ENCODE assay signal across 31 cellular contexts in the genomic region with DNA sequence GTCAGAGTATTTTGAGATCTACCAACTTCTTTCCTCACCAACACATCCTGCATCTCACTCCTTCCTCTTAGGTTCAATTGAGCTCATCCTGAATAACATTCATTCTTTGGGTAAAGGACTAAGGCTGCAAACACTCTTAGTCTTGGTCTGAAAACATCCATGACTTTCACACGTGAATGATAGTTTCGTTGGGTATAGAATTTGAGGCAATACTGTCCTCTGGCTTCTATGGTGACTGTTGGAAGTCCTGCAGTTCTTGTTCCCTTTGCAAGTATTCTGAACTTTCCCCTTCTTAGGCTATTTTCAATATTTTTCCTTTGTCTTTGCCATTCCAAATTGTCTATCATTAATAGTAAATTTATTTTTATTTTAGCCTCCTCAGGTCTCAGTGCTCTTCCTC.
DNase-seq lines count a peak whose midpoint lies in the region; ATAC-seq, FAIRE-seq and TF ChIP-seq lines count a peak whose summit lies in the region.
"Had no signal": no experiment of that assay in that cellular context is flagged by ENCODE, and none has a peak within 500 bp of the region (broad histone marks: within the 10 kb centered on the region; RNA-seq: fewer than 3 reads in every experiment).

No MANE protein-coding gene starts in this region.

- no peak overlapping the region for H3K4me2 ChIP-seq in HepG2 (ENCODE audit: low read depth, low read length)
- no peak overlapping the region for H3K4me2 ChIP-seq in K562 (ENCODE audit: insufficient read depth, low read length)
- H3K4me2 ChIP-seq: A549; BLaER1; BLaER1 treated with 17β-estradiol and CSF1 and Interleukin-3, amounts not matched to agents 10 nM and 100 nM had no signal

- H3K79me2 ChIP-seq in HepG2 (ENCODE audit: insufficient read depth, low read length), result no peaks in the 10 kb centered on the region
- H3K79me2 ChIP-seq in K562 (ENCODE audit: control insufficient read depth, insufficient read depth, low read length), result no peaks in the 10 kb centered on the region; the same call in 1 of the 3 replicates

- no peak overlapping the region for H2AFZ ChIP-seq in HepG2 (ENCODE audit: low read length)
- H2AFZ ChIP-seq in K562 (ENCODE audit: low read depth, low read length), result no peak overlapping the region

- H3K4me3 ChIP-seq in HepG2 (replicated peaks in 1 of 3; ENCODE audit: insufficient read depth in 1 of 3, low read depth in 2 of 3, low read length in 3 of 3) (no peak overlapping the region), right lobe of liver (no peak overlapping the region), K562 (no peak overlapping the region)
- H3K4me3 ChIP-seq: A549; BLaER1; BLaER1 treated with 17β-estradiol and CSF1 and Interleukin-3, amounts not matched to agents 10 nM and 100 nM had no signal

- H3K9me3 ChIP-seq in HepG2 (ENCODE audit: low read length), result peaks cover 21% of the 10 kb centered on the region; the same call in 1 of the 2 replicates
- H3K9me3 ChIP-seq in right lobe of liver, result no peaks in the 10 kb centered on the region
- no peaks in the 10 kb centered on the region; the same call in 1 of the 2 replicates for H3K9me3 ChIP-seq in K562 (replicated peaks; ENCODE audit: control insufficient read depth, insufficient read depth, low read depth, low read length)
- H3K9me3 ChIP-seq: BE2C, Caco-2 had no signal

- POLR2A ChIA-PET in HepG2 (lab: Yijun Ruan, JAX), result no interaction called here
- POLR2A ChIA-PET in K562 (lab: Yijun Ruan, JAX), result no interaction called here

- H4K20me1 ChIP-seq in HepG2 (ENCODE audit: insufficient read depth, low read length), result no peaks in the 10 kb centered on the region
- H4K20me1 ChIP-seq in K562 (replicated peaks; ENCODE audit: control insufficient read depth, insufficient read depth, low read length), result no peaks in the 10 kb centered on the region
- H4K20me1 ChIP-seq: BLaER1; BLaER1 treated with 17β-estradiol and CSF1 and Interleukin-3, amounts not matched to agents 10 nM and 100 nM had no signal

- H3K9ac ChIP-seq in HepG2 (ENCODE audit: insufficient read depth, low read depth, low read length), result no peak overlapping the region
- no peak overlapping the region for H3K9ac ChIP-seq in K562 (ENCODE audit: insufficient read depth in 1 of 2, low read depth in 2 of 2, low read length in 2 of 2)
- H3K9ac ChIP-seq: BLaER1; BLaER1 treated with 17β-estradiol and CSF1 and Interleukin-3, amounts not matched to agents 10 nM and 100 nM had no signal

- no peak for DNase-seq in HepG2 (ENCODE audit: low spot score)
- DNase-seq in right lobe of liver, result no peak
- no peak for DNase-seq in K562 (ENCODE audit: extremely low read depth in 1 of 4, low spot score in 3 of 4)
- no peak for DNase-seq in G401 (ENCODE audit: low spot score)
- DNase-seq: 8988T; ACHN; AML-193; BE2C; C1 segment of cervical spinal cord; Caco-2; Calu3; CD4-positive, alpha-beta memory T cell; CD4-positive, alpha-beta T cell; CD4-positive, CD25-positive, alpha-beta regulatory T cell; CD8-positive, alpha-beta memory T cell; CD8-positive, alpha-beta T cell; COR-L47; DMS 273 treated with DMSO at 0.1 percent for 48 hours; DMS153; DMS53; DMS79; DMS79 treated with DMSO at 0.1 percent for 48 hours; DND-41; EL had no signal

- FAIRE-seq in HepG2 (lab: Jason Lieb, UNC), result no peak
- FAIRE-seq in K562 (lab: Jason Lieb, UNC), result no peak
- FAIRE-seq: A204.1, A549, D721Med had no signal

- no TSS peak for BruUV-seq in HepG2 (replicated peaks; lab: Mats Ljungman, UMichigan)
- no TSS peak for BruUV-seq in K562 (replicated peaks; lab: Mats Ljungman, UMichigan)

- WGBS in HepG2 (ENCODE audit: low lambda C conversion rate), result 0% methylated on average over 2 of the region's 2 CpGs
- WGBS in right lobe of liver (ENCODE audit: insufficient coverage, low coverage, low lambda C conversion rate, missing lambda C conversion rate), result 47% methylated on average over 2 of the region's 2 CpGs
- 91% methylated on average over 2 of the region's 2 CpGs for WGBS in K562 (ENCODE audit: insufficient coverage, low coverage, missing lambda C conversion rate)

- in situ Hi-C loops in HepG2 (cut with HindIII; ENCODE audit: extremely low pct_ligation_motif_present, low pct_unique_long_range_greater_than_20kb), result no loop called here
- in situ Hi-C loops in K562 (cut with MboI), result loop anchor here (10.0 kb wide), 1 partner anchor 190 kb away; a partner anchor contains a TSS
- in situ Hi-C loops in G401 (cut with HindIII; ENCODE audit: low sequenced_read_pairs), result no loop called here

- H3K27me3 ChIP-seq in HepG2 (ENCODE audit: control insufficient read depth in 1 of 2, insufficient read depth in 2 of 2, low read length in 2 of 2), result peaks cover 6 to 37% of the 10 kb centered on the region in 2 experiments; a peak in 4 of 5 replicates
- H3K27me3 ChIP-seq in right lobe of liver, result no peaks in the 10 kb centered on the region
- no peaks in the 10 kb centered on the region for H3K27me3 ChIP-seq in K562 (ENCODE audit: control insufficient read depth in 2 of 2, insufficient read depth in 2 of 2, low read length in 2 of 2)
- H3K27me3 ChIP-seq: BE2C; BLaER1; BLaER1 treated with 17β-estradiol and CSF1 and Interleukin-3, amounts not matched to agents 10 nM and 100 nM had no signal

- no peak overlapping the region for H3K27ac ChIP-seq in HepG2 (ENCODE audit: extremely low read length, insufficient read depth, low read length)
- H3K27ac ChIP-seq in right lobe of liver, result no peak overlapping the region
- no peak overlapping the region for H3K27ac ChIP-seq in K562 (ENCODE audit: extremely low read depth, low read depth, low read length)
- H3K27ac ChIP-seq: 22Rv1; A549; BLaER1; BLaER1 treated with 17β-estradiol and CSF1 and Interleukin-3, amounts not matched to agents 10 nM and 100 nM; C4-2B had no signal

- CTCF ChIA-PET in HepG2 (lab: Yijun Ruan, JAX; ENCODE audit: low intra/inter-chr PET ratio, low total read pairs) (no interaction called here), K562 (lab: Yijun Ruan, JAX; ENCODE audit: low intra/inter-chr PET ratio) (no interaction called here)

- H3K36me3 ChIP-seq in HepG2 (replicated peaks in 1 of 2; ENCODE audit: control insufficient read depth in 1 of 2, insufficient read depth in 2 of 2, low read length in 2 of 2) (no peaks in the 10 kb centered on the region), right lobe of liver (no peaks in the 10 kb centered on the region), K562 (ENCODE audit: control insufficient read depth, insufficient read depth, low read length) (peaks cover 8% of the 10 kb centered on the region; the same call in 2 of the 3 replicates)
- H3K36me3 ChIP-seq: BE2C; BLaER1; BLaER1 treated with 17β-estradiol and CSF1 and Interleukin-3, amounts not matched to agents 10 nM and 100 nM had no signal

- no peak for ATAC-seq in HepG2
- no peak for ATAC-seq in right lobe of liver
- ATAC-seq in K562, result no peak
- ATAC-seq: A549; CD8-positive, alpha-beta T cell had no signal

- no peak for TF ChIP-seq POLR2A in HepG2 (IDR thresholded peaks at IDR 0.05; ENCODE audit: insufficient read depth in 1 of 2, low read depth in 2 of 2, low read length in 2 of 2)
- TF ChIP-seq POLR2A in right lobe of liver (IDR thresholded peaks at IDR 0.05), result no peak
- TF ChIP-seq POLR2A in K562 (conservative IDR thresholded peaks at IDR 0.05), result no peak

- intact Hi-C loops in HepG2 (cut with micrococcal nuclease; ENCODE audit: unreplicated experiment), result no loop called here
- intact Hi-C loops in right lobe of liver (cut with DNase I), result no loop called here
- intact Hi-C loops in K562 (cut with micrococcal nuclease), result no loop called here

- H3K4me1 ChIP-seq in HepG2 (ENCODE audit: insufficient read depth, low read length) (no peaks in the 10 kb centered on the region), right lobe of liver (no peaks in the 10 kb centered on the region), K562 (replicated peaks in 1 of 2; ENCODE audit: control insufficient read depth in 2 of 2, insufficient read depth in 2 of 2, low read length in 2 of 2) (no peaks in the 10 kb centered on the region)
- H3K4me1 ChIP-seq: A549; BE2C; BLaER1; BLaER1 treated with 17β-estradiol and CSF1 and Interleukin-3, amounts not matched to agents 10 nM and 100 nM; Caco-2 had no signal

- no peak for TF ChIP-seq EP300 in HepG2 (IDR thresholded peaks at IDR 0.05; ENCODE audit: low read depth in 2 of 2, low read length in 2 of 2)
- TF ChIP-seq EP300 in HepG2 (CRISPR knock-in tag; IDR thresholded peaks at IDR 0.05; ENCODE audit: borderline replicate concordance), result no peak
- no peak for TF ChIP-seq EP300 in K562 (IDR thresholded peaks at IDR 0.05; ENCODE audit: low read length)

- no peaks in the 10 kb centered on the region for H3K9me1 ChIP-seq in K562 (ENCODE audit: control insufficient read depth, insufficient read depth, low read length)

- TF ChIP-seq CTCF in HepG2 (CRISPR knock-in tag; IDR thresholded peaks at IDR 0.05) (no peak), right lobe of liver (IDR thresholded peaks at IDR 0.05) (no peak), K562 (IDR thresholded peaks at IDR 0.05 in 2 of 3, conservative IDR thresholded peaks at IDR 0.05 in 1 of 3; ENCODE audit: insufficient read depth in 2 of 3, low read depth in 1 of 3, low read length in 3 of 3) (no peak)

- TF ChIP-seq RAD21 in HepG2 (CRISPR knock-in tag; IDR thresholded peaks at IDR 0.05) (no peak), K562 (CRISPR knock-in tag; conservative IDR thresholded peaks at IDR 0.05 in 1 of 2, IDR thresholded peaks at IDR 0.05 in 1 of 2) (no peak)

TF ChIP-seq in HepG2, 621 proteins besides CTCF, POLR2A, EP300 and RAD21 (continues in another document):
- TF ChIP-seq TOE1 (CRISPR knock-in tag; IDR thresholded peaks at IDR 0.05), result no peak
- no peak for TF ChIP-seq ZMYM3 (CRISPR knock-in tag; IDR thresholded peaks at IDR 0.05)
- TF ChIP-seq REXO4 (CRISPR knock-in tag; IDR thresholded peaks at IDR 0.05; ENCODE audit: borderline replicate concordance), result no peak
- no peak for TF ChIP-seq ZNF788 (CRISPR knock-in tag; IDR thresholded peaks at IDR 0.05; ENCODE audit: borderline replicate concordance)
- peak; percentile 67; the same call in 1 of the 2 replicates for TF ChIP-seq ZFP1 (CRISPR knock-in tag; IDR thresholded peaks at IDR 0.05)

TF ChIP-seq in K562, 482 proteins besides CTCF, POLR2A, EP300 and RAD21:
- no peak for TF ChIP-seq KLF6 (CRISPR knock-in tag; IDR thresholded peaks at IDR 0.05; ENCODE audit: borderline replicate concordance)
- TF ChIP-seq ZFP1 (CRISPR knock-in tag; IDR thresholded peaks at IDR 0.05), result peak; percentile 83; the same call in 1 of the 2 replicates
- peak in 1 of 2 experiments; percentile 64; a peak in 1 of 3 replicates for TF ChIP-seq CBX3 (IDR thresholded peaks at IDR 0.05; ENCODE audit: borderline replicate concordance in 1 of 2, low read length in 2 of 2)
